Comparison of ENCODE assay signal across 8 cellular contexts in genomic region chr19:38079926-38080380, GRCh38.
DNase-seq lines count a peak whose midpoint lies in the region; ATAC-seq and TF ChIP-seq lines count a peak whose summit lies in the region.

No MANE protein-coding gene starts in this region.

- intact Hi-C loops in dorsolateral prefrontal cortex (cut with DNase I): no loop called here

- H3K4me3 ChIP-seq in AG09309 (ENCODE audit: control insufficient read depth, low read depth, low read length): no peak overlapping the region
- H3K4me3 ChIP-seq in foreskin fibroblast (ENCODE audit: low read depth in 1 of 2, low read length in 2 of 2): no peak overlapping the region
- no peak overlapping the region for H3K4me3 ChIP-seq in dorsolateral prefrontal cortex

- ATAC-seq in GM18511 (IDR thresholded peaks at IDR 0.05; ENCODE audit: unreplicated experiment) (peak; percentile 82), HG03565 (IDR thresholded peaks at IDR 0.05; ENCODE audit: unreplicated experiment) (peak; percentile 67)

- H3K27ac ChIP-seq in dorsolateral prefrontal cortex: peak overlapping the region in 1 of 59 donors; percentile 40

- DNase-seq in AG09309 (ENCODE audit: low read depth): peak; percentile 77
- DNase-seq in RPMI7951 (ENCODE audit: low read depth): peak; percentile 92
- DNase-seq in foreskin fibroblast: peak; percentile 86 to 92
- DNase-seq in nucleus accumbens (lab: John Stamatoyannopoulos, UW): no peak
- DNase-seq in dorsolateral prefrontal cortex: no peak
- no peak for DNase-seq in GF-D8 (lab: John Stamatoyannopoulos, UW)

- TF ChIP-seq CTCF in AG09309 (IDR thresholded peaks at IDR 0.05; ENCODE audit: control insufficient read depth, insufficient read depth, low read depth, low read length, missing control alignments) (no peak), foreskin fibroblast (IDR thresholded peaks at IDR 0.05; ENCODE audit: low read depth, low read length) (no peak), dorsolateral prefrontal cortex (IDR thresholded peaks at IDR 0.05 in 54 of 56, conservative IDR thresholded peaks at IDR 0.05 in 2 of 56; ENCODE audit: low read depth in 1 of 56, partially characterized antibody in 56 of 56) (no peak)

- H3K27me3 ChIP-seq in dorsolateral prefrontal cortex: no peaks in the 10 kb centered on the region

Comparison
In these comparisons a context has a peak if more than half of its experiments do, and no peak if none do; other contexts are left out.
1. DNase-seq: peak in AG09309 (single experiment), RPMI7951 (single experiment) and foreskin fibroblast (2 of 2); none in nucleus accumbens (0 of 56), dorsolateral prefrontal cortex (0 of 10) and GF-D8 (single experiment).